ENCODE assay signal across 8 cellular contexts in genomic region chr2:42360890-42361727, GRCh38. TPM values are rescaled to one million over a fixed set of nuclear protein-coding genes. Genes with fewer than 3 reads are reported as not detected.
DNase-seq lines count a peak whose midpoint lies in the region; ATAC-seq and TF ChIP-seq lines count a peak whose summit lies in the region.

A gene with protein sequence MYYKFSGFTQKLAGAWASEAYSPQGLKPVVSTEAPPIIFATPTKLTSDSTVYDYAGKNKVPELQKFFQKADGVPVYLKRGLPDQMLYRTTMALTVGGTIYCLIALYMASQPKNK (minus strand): TSS chr2:42361217. CDS start chr2:42361161, 56 bp downstream.

- H3K9me2 ChIP-seq in SU-DHL-6 (replicated peaks; ENCODE audit: insufficient read depth, low read length): no peaks in the 10 kb centered on the region

- TF ChIP-seq POLR2A in ovary (IDR thresholded peaks at IDR 0.05) (peak; percentile 81), thyroid gland (IDR thresholded peaks at IDR 0.05) (peak; percentile 28 to 65)

- peak within 1 kb of the TSS; percentile 97 for H3K9ac ChIP-seq in SU-DHL-6 (ENCODE audit: low read length)

- H3K79me2 ChIP-seq in SU-DHL-6 (ENCODE audit: insufficient read depth, low read length): peaks cover 48% of the 10 kb centered on the region

- H3K27ac Mint-ChIP-seq in activated naive CD8-positive, alpha-beta T cell treated with anti-CD3 and anti-CD28 coated beads, Interleukin-2, amount 10 ng/mL, durations not matched to agents 7 days and 5 days: peak within 1 kb of the TSS; percentile 93

- peak within 1 kb of the TSS; percentile 92 for H3K4me3 Mint-ChIP-seq in activated naive CD8-positive, alpha-beta T cell treated with anti-CD3 and anti-CD28 coated beads, Interleukin-2, amount 10 ng/mL, durations not matched to agents 7 days and 5 days

- no peak for TF ChIP-seq EP300 in ovary (IDR thresholded peaks at IDR 0.05)

- peak; percentile 14 for TF ChIP-seq CTCF in GM12865 (IDR thresholded peaks at IDR 0.05; ENCODE audit: insufficient read depth, low read depth, low read length, missing control alignments)
- TF ChIP-seq CTCF in SU-DHL-6 (IDR thresholded peaks at IDR 0.05; ENCODE audit: insufficient read depth, low read length, poor library complexity, severe bottlenecking): no peak
- peak in 2 of 3 donors; percentile 18 to 38 for TF ChIP-seq CTCF in ovary (IDR thresholded peaks at IDR 0.05)
- peak in 3 of 6 experiments; percentile 2 to 40 (median 32) for TF ChIP-seq CTCF in thyroid gland (IDR thresholded peaks at IDR 0.05)

- WGBS in ovary, 3 donors: 0 to 1% (median 0%) methylated on average over 61 of the region's 61 CpGs
- 0 to 1% methylated on average over 22 to 38 of the region's 61 CpGs for WGBS in thyroid gland, 2 donors

- peaks cover 8% of the 10 kb centered on the region for H3K36me3 Mint-ChIP-seq in activated naive CD8-positive, alpha-beta T cell treated with anti-CD3 and anti-CD28 coated beads, Interleukin-2, amount 10 ng/mL, durations not matched to agents 7 days and 5 days

- H3K27me3 Mint-ChIP-seq in activated naive CD8-positive, alpha-beta T cell treated with anti-CD3 and anti-CD28 coated beads, Interleukin-2, amount 10 ng/mL, durations not matched to agents 7 days and 5 days: no peaks in the 10 kb centered on the region

- peaks cover 38% of the 10 kb centered on the region for H3K4me1 Mint-ChIP-seq in activated naive CD8-positive, alpha-beta T cell treated with anti-CD3 and anti-CD28 coated beads, Interleukin-2, amount 10 ng/mL, durations not matched to agents 7 days and 5 days

- POLR2A ChIA-PET in activated naive CD8-positive, alpha-beta T cell treated with anti-CD3 and anti-CD28 coated beads, Interleukin-2, amount 10 ng/mL, durations not matched to agents 7 days and 5 days (lab: Charles Lee): interaction anchor here (1.4 to 2.3 kb wide), 4 partner anchors 19 to 261 kb away, joined by 3 to 6 read pairs (median 4); no protein-coding TSS in a partner anchor

- H3K36me3 ChIP-seq in SU-DHL-6 (ENCODE audit: low read length) (no peaks in the 10 kb centered on the region), ovary (no peaks in the 10 kb centered on the region), thyroid gland (no peaks in the 10 kb centered on the region)

- H3K27ac ChIP-seq in SU-DHL-6 (ENCODE audit: low read depth, low read length) (peak within 1 kb of the TSS; percentile 89), ovary (peak within 1 kb of the TSS; percentile 70 to 89), thyroid gland (peak within 1 kb of the TSS; percentile 88 to 98 (median 93))

- H3K4me1 ChIP-seq in ovary (ENCODE audit: insufficient read depth) (peaks cover 5% of the 10 kb centered on the region), thyroid gland (peaks cover 3 to 14% of the 10 kb centered on the region in 2 donors)

- H3K27me3 ChIP-seq in SU-DHL-6 (ENCODE audit: low read length) (no peaks in the 10 kb centered on the region), ovary (no peaks in the 10 kb centered on the region), thyroid gland (no peaks in the 10 kb centered on the region)

- H3K4me3 ChIP-seq in GM12865 (ENCODE audit: low read depth, low read length) (peak within 1 kb of the TSS; percentile 75), SU-DHL-6 (ENCODE audit: insufficient read depth, low read length, poor library complexity, severe bottlenecking) (peak within 1 kb of the TSS; percentile 97), ovary (peak within 1 kb of the TSS; percentile 99), thyroid gland (replicated peaks in 1 of 3) (peak within 1 kb of the TSS; percentile 59 to 94 (median 77))

- H3K9me3 ChIP-seq in SU-DHL-6 (ENCODE audit: insufficient read depth, low read length) (no peaks in the 10 kb centered on the region), ovary (no peaks in the 10 kb centered on the region), thyroid gland (no peaks in the 10 kb centered on the region)

- H2AFZ ChIP-seq in SU-DHL-6 (ENCODE audit: low read depth, low read length, severe bottlenecking): peak within 1 kb of the TSS; percentile 73

- peak; percentile 91 for ATAC-seq in HG02678 (IDR thresholded peaks at IDR 0.05; ENCODE audit: unreplicated experiment)
- ATAC-seq in activated naive CD8-positive, alpha-beta T cell treated with anti-CD3 and anti-CD28 coated beads, Interleukin-2, amount 10 ng/mL, durations not matched to agents 7 days and 5 days (ENCODE audit: low read depth): peak; percentile 96

- H4K20me1 ChIP-seq in SU-DHL-6 (ENCODE audit: low read depth, low read length): no peaks in the 10 kb centered on the region; the same call in 1 of the 2 replicates

- peak within 1 kb of the TSS; percentile 80 for H3K4me2 ChIP-seq in SU-DHL-6 (ENCODE audit: low read depth, low read length, poor library complexity, severe bottlenecking)

- intact Hi-C loops in head of caudate nucleus (cut with DNase I): loop anchor here (10.0 kb wide), 1 partner anchor 266 kb away; no protein-coding TSS in a partner anchor
- intact Hi-C loops in ovary (cut with DNase I): loop anchor here in 3 of 4 donors (5.0 to 10.0 kb wide), 4 partner anchors 259 to 506 kb away; no protein-coding TSS in a partner anchor
- intact Hi-C loops in thyroid gland (cut with DNase I): loop anchor here (10.0 kb wide), 1 partner anchor 266 kb away; no protein-coding TSS in a partner anchor

- no peaks in the 10 kb centered on the region for H3K9me3 Mint-ChIP-seq in activated naive CD8-positive, alpha-beta T cell treated with anti-CD3 and anti-CD28 coated beads, Interleukin-2, amount 10 ng/mL, durations not matched to agents 7 days and 5 days

- peaks cover 5% of the 10 kb centered on the region; the same call in 1 of the 2 replicates for H3F3A ChIP-seq in SU-DHL-6 (ENCODE audit: insufficient read depth)

- DNase-seq in GM12865 (ENCODE audit: low read depth) (peak; percentile 97), NCI-H128 (lab: John Stamatoyannopoulos, UW; ENCODE audit: unreplicated experiment) (peak; percentile 94), head of caudate nucleus (peak; percentile 94 to 99 (median 98)), ovary (peak; percentile 97 to 99 (median 98)), thyroid gland (peak; percentile 95 to 97)
- peak; percentile 93 for DNase-seq in activated naive CD8-positive, alpha-beta T cell treated with anti-CD3 and anti-CD28 coated beads, Interleukin-2, amount 10 ng/mL, durations not matched to agents 7 days and 5 days

RNA-seq across cellular contexts. Expression of the gene that starts here (rescaled TPM):
- total RNA-seq in activated naive CD8-positive, alpha-beta T cell treated with anti-CD3 and anti-CD28 coated beads, Interleukin-2, amount 10 ng/mL, durations not matched to agents 7 days and 5 days: 10 to 100 TPM; 88.0 to 92.0 TPM
- 100 to 1,000 TPM; 130 to 294 (median 162) TPM for total RNA-seq in ovary
- polyA plus RNA-seq in ovary: 100 to 1,000 TPM; 189 to 254 TPM
- total RNA-seq in thyroid gland: 100 to 1,000 TPM in 3 of 4 donors, 10 to 100 TPM in 1; 98.7 to 129 (median 119) TPM

Comparison
In these comparisons a context has a peak if more than half of its experiments do, and no peak if none do; other contexts are left out.
1. Peak in every context shown above with its lines: DNase-seq, ATAC-seq, H3K4me3 ChIP-seq and H3K27ac ChIP-seq.